ENCODE assay signal across 27 cellular contexts in the genomic region with DNA sequence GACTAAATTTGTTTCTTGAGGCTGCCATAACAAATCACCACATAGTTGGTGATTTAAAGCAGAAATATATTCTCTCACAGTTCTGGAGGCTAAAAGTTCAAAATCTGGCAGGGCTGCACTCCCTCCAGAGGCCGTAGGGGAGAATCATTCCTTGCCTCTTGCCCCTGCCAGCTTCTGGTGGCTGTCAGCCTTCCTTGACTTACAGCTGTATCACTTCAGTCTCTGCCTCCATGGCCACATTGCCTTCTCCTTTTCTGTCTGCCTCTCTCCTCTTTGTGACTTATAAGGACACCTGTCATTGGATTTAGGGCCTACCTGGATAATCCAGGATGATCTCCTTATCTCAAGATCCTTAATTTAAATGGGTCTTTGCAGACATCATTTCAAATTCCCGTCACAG. TPM values are rescaled to one million over a fixed set of nuclear protein-coding genes. Genes with fewer than 3 reads are reported as not detected.
DNase-seq lines count a peak whose midpoint lies in the region; ATAC-seq and TF ChIP-seq lines count a peak whose summit lies in the region.
"Had no signal": no experiment of that assay in that cellular context is flagged by ENCODE, and none has a peak within 500 bp of the region (broad histone marks: within the 10 kb centered on the region; RNA-seq: fewer than 3 reads in every experiment).

No MANE protein-coding gene starts in this region.

- TF ChIP-seq CTCF in tibial nerve (IDR thresholded peaks at IDR 0.05) (no peak), natural killer cell (IDR thresholded peaks at IDR 0.05) (no peak)

- H3K9me3 ChIP-seq in tibial nerve: no peaks in the 10 kb centered on the region
- H3K9me3 ChIP-seq: gastroesophageal sphincter, prostate gland, SJSA1 had no signal

- H3K36me3 ChIP-seq in tibial nerve: no peaks in the 10 kb centered on the region
- H3K36me3 ChIP-seq: prostate gland had no signal

- no peaks in the 10 kb centered on the region for H3K36me3 Mint-ChIP-seq in natural killer cell
- H3K36me3 Mint-ChIP-seq: WTC11 had no signal

- peaks cover 0 to 31% (median 7%) of the 10 kb centered on the region in 4 donors for H3K4me1 ChIP-seq in tibial nerve
- H3K4me1 ChIP-seq: prostate gland had no signal

- H3K4me1 Mint-ChIP-seq in natural killer cell: peaks cover 5 to 12% of the 10 kb centered on the region in 2 donors

- no peak for TF ChIP-seq EP300 in tibial nerve (IDR thresholded peaks at IDR 0.05)

- peaks cover 0 to 3% of the 10 kb centered on the region in 2 donors for H3K27me3 Mint-ChIP-seq in natural killer cell (ENCODE audit: low read depth in 2 of 2)
- H3K27me3 Mint-ChIP-seq: B cell; central memory CD8-positive, alpha-beta T cell; memory B cell; stimulated activated naive CD8-positive, alpha-beta T cell treated with anti-CD3 and anti-CD28 coated beads, Interleukin-15, amount 100 ng/mL, for 72 hours had no signal

- no peaks in the 10 kb centered on the region for H3K27me3 ChIP-seq in tibial nerve
- H3K27me3 ChIP-seq: SJSA1 had no signal

- TF ChIP-seq POLR2A in tibial nerve (IDR thresholded peaks at IDR 0.05): no peak

- no peak overlapping the region for H3K4me3 ChIP-seq in tibial nerve
- H3K4me3 ChIP-seq: gastroesophageal sphincter, GM23248, prostate gland, SJSA1 had no signal

- DNase-seq in left lobe of liver (ENCODE audit: low spot score) (no peak), tibial nerve (ENCODE audit: low spot score in 2 of 2) (no peak), natural killer cell (no peak)
- DNase-seq: activated CD8-positive, alpha-beta T cell treated with anti-CD3 and anti-CD28 coated beads for 36 hours; activated naive CD4-positive, alpha-beta T cell treated with Interleukin-2 at 50 U/mL for 16 hours; activated T-cell treated with anti-CD3 and anti-CD28 coated beads, Interleukin-2, amount 50 U/mL, for 1 hour; COR-L47; GM23248; kidney glomerular epithelial cell; NCI-H1417; NCI-H524 treated with DMSO at 0.1 percent for 48 hours; stimulated activated CD4-positive, alpha-beta T cell treated with anti-CD3 and anti-CD28 coated beads, Interleukin-2, amount 100 ng/mL, for 48 hours; stimulated activated naive CD8-positive, alpha-beta T cell treated with anti-CD3 and anti-CD28 coated beads, Interleukin-15, amount 100 ng/mL, for 72 hours; trophoblast cell had no signal

- WGBS in tibial nerve, 2 donors: 79 to 88% methylated on average over 2 of the region's 2 CpGs

- no peak overlapping the region for H3K27ac ChIP-seq in tibial nerve
- H3K27ac ChIP-seq: gastroesophageal sphincter, GM23248, prostate gland, SJSA1 had no signal

- H3K9me3 Mint-ChIP-seq in natural killer cell: no peaks in the 10 kb centered on the region
- H3K9me3 Mint-ChIP-seq: activated CD8-positive, alpha-beta T cell treated with anti-CD3 and anti-CD28 coated beads for 36 hours; central memory CD8-positive, alpha-beta T cell; memory B cell; nephron; stimulated activated naive CD8-positive, alpha-beta T cell treated with anti-CD3 and anti-CD28 coated beads, Interleukin-15, amount 100 ng/mL, for 72 hours; WTC11 had no signal

- no peak overlapping the region for H3K27ac Mint-ChIP-seq in natural killer cell
- H3K27ac Mint-ChIP-seq: activated CD8-positive, alpha-beta T cell treated with anti-CD3 and anti-CD28 coated beads for 36 hours; B cell; memory B cell; nephron; stimulated activated naive CD8-positive, alpha-beta T cell treated with anti-CD3 and anti-CD28 coated beads, Interleukin-15, amount 100 ng/mL, for 72 hours; WTC11 had no signal

- ATAC-seq in GM19023 (IDR thresholded peaks at IDR 0.05; ENCODE audit: unreplicated experiment) (peak; percentile 9), HG03045 (IDR thresholded peaks at IDR 0.05; ENCODE audit: unreplicated experiment) (peak; percentile 1), SK-N-SH treated with all-trans-retinoic acid at 6 μM for 48 hours (peak; percentile 20; the same call in 2 of the 3 replicates), left lobe of liver (no peak), HG03108 (IDR thresholded peaks at IDR 0.05; ENCODE audit: unreplicated experiment) (no peak), natural killer cell (no peak)
- ATAC-seq: activated CD8-positive, alpha-beta T cell treated with anti-CD3 and anti-CD28 coated beads for 36 hours; gastroesophageal sphincter; stimulated activated naive CD8-positive, alpha-beta T cell treated with anti-CD3 and anti-CD28 coated beads, Interleukin-15, amount 100 ng/mL, for 72 hours had no signal

- intact Hi-C loops in natural killer cell (cut with micrococcal nuclease): no loop called here

- no peak overlapping the region for H3K4me3 Mint-ChIP-seq in natural killer cell
- H3K4me3 Mint-ChIP-seq: activated CD8-positive, alpha-beta T cell treated with anti-CD3 and anti-CD28 coated beads for 36 hours; B cell; central memory CD8-positive, alpha-beta T cell; memory B cell; nephron; stimulated activated naive CD8-positive, alpha-beta T cell treated with anti-CD3 and anti-CD28 coated beads, Interleukin-15, amount 100 ng/mL, for 72 hours; WTC11 had no signal

TF ChIP-seq in SK-N-SH treated with all-trans-retinoic acid at 6 μM for 48 hours, 23 proteins besides CTCF, POLR2A, EP300 and RAD21:
- TF ChIP-seq ESRRG (CRISPR knock-in tag; IDR thresholded peaks at IDR 0.05): no peak
- TF ChIP-seq ISL1 (CRISPR knock-in tag; IDR thresholded peaks at IDR 0.05): no peak
- no peak for TF ChIP-seq ARNTL (CRISPR knock-in tag; IDR thresholded peaks at IDR 0.05; ENCODE audit: borderline replicate concordance, low read depth)
- TF ChIP-seq ZFP30 (CRISPR knock-in tag; IDR thresholded peaks at IDR 0.05): no peak
- no peak for TF ChIP-seq ZFP3 (CRISPR knock-in tag; IDR thresholded peaks at IDR 0.05)
- TF ChIP-seq TOX (CRISPR knock-in tag; IDR thresholded peaks at IDR 0.05; ENCODE audit: borderline replicate concordance): no peak
- TF ChIP-seq, protein P1, sequence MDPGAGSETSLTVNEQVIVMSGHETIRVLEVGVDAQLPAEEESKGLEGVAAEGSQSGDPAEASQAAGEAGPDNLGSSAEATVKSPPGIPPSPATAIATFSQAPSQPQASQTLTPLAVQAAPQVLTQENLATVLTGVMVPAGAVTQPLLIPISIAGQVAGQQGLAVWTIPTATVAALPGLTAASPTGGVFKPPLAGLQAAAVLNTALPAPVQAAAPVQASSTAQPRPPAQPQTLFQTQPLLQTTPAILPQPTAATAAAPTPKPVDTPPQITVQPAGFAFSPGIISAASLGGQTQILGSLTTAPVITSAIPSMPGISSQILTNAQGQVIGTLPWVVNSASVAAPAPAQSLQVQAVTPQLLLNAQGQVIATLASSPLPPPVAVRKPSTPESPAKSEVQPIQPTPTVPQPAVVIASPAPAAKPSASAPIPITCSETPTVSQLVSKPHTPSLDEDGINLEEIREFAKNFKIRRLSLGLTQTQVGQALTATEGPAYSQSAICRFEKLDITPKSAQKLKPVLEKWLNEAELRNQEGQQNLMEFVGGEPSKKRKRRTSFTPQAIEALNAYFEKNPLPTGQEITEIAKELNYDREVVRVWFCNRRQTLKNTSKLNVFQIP (CRISPR knock-in tag; IDR thresholded peaks at IDR 0.05; ENCODE audit: borderline replicate concordance, low read depth): no peak
- no peak for TF ChIP-seq ZC3H10 (CRISPR knock-in tag; IDR thresholded peaks at IDR 0.05)
- no peak for TF ChIP-seq SNAI2 (CRISPR knock-in tag; IDR thresholded peaks at IDR 0.05)
- no peak for TF ChIP-seq GLIS3 (CRISPR knock-in tag; IDR thresholded peaks at IDR 0.05)

RNA-seq across cellular contexts. Expression of a gene that starts 5.8 kb away (rescaled TPM):
- 2.8 TPM for total RNA-seq in left lobe of liver
- 1 to 10 TPM; 2.2 to 2.4 (median 2.3) TPM for total RNA-seq in tibial nerve
- 1 to 10 TPM in 2 of 3 donors, under 1 TPM in 1; 0.79 to 2.4 (median 1.8) TPM for total RNA-seq in natural killer cell
- total RNA-seq: activated CD8-positive, alpha-beta T cell treated with anti-CD3 and anti-CD28 coated beads for 36 hours; T-helper 2 cell treated with Interferon-gamma antibody and Interleukin-4, amounts not matched to agents 100 ng/mL and 5 ng/mL, for 36 hours had no signal

Comparison
In these comparisons a context has a peak if more than half of its experiments do, and no peak if none do; other contexts are left out.
1. ATAC-seq: peak in GM19023 (single experiment), HG03045 (single experiment) and SK-N-SH treated with all-trans-retinoic acid at 6 μM for 48 hours (single experiment); none in left lobe of liver (single experiment), HG03108 (single experiment) and natural killer cell (0 of 3).